ENCODE assay signal across 1 cellular context in genomic region chr15:72404356-72404755, GRCh38.
TF ChIP-seq lines count a peak whose summit lies in the region.

No MANE protein-coding gene starts in this region.

TF ChIP-seq in HepG2, 621 proteins besides CTCF, POLR2A, EP300 and RAD21:
- TF ChIP-seq PCBP1 (IDR thresholded peaks at IDR 0.05; ENCODE audit: borderline replicate concordance, low read depth, low read length): no peak
- TF ChIP-seq CHCHD3 (CRISPR knock-in tag; IDR thresholded peaks at IDR 0.05): no peak
- no peak for TF ChIP-seq HIC2 (CRISPR knock-in tag; IDR thresholded peaks at IDR 0.05; ENCODE audit: low read depth)
- no peak for TF ChIP-seq CERS6 (CRISPR knock-in tag; IDR thresholded peaks at IDR 0.05)
- no peak for TF ChIP-seq ZBTB34 (CRISPR knock-in tag; IDR thresholded peaks at IDR 0.05)
- no peak for TF ChIP-seq ZNF616 (CRISPR knock-in tag; IDR thresholded peaks at IDR 0.05; ENCODE audit: low read depth)
- TF ChIP-seq ZNF572 (CRISPR knock-in tag; IDR thresholded peaks at IDR 0.05): no peak
- TF ChIP-seq RXRB (CRISPR knock-in tag; IDR thresholded peaks at IDR 0.05; ENCODE audit: borderline replicate concordance): no peak
- TF ChIP-seq KMT2A (CRISPR knock-in tag; IDR thresholded peaks at IDR 0.05): no peak
- no peak for TF ChIP-seq HNRNPH1 (optimal IDR thresholded peaks at IDR 0.05; ENCODE audit: low read depth, low read length)
- no peak for TF ChIP-seq ARID5B (CRISPR knock-in tag; IDR thresholded peaks at IDR 0.05)
- TF ChIP-seq TIGD3 (CRISPR knock-in tag; IDR thresholded peaks at IDR 0.05; ENCODE audit: borderline replicate concordance): no peak
- no peak for TF ChIP-seq MTA3 (CRISPR knock-in tag; IDR thresholded peaks at IDR 0.05)
- no peak for TF ChIP-seq KAT8 (CRISPR knock-in tag; IDR thresholded peaks at IDR 0.05)
- no peak for TF ChIP-seq ZNF724P (CRISPR knock-in tag; IDR thresholded peaks at IDR 0.05; ENCODE audit: borderline replicate concordance)
- TF ChIP-seq PHF21A (CRISPR knock-in tag; IDR thresholded peaks at IDR 0.05): no peak
TF ChIP-seq in HepG2: peak in this region for 0.
